ENCODE assay signal across 3 cellular contexts in genomic region chr12:124036117-124037109, GRCh38.
TF ChIP-seq lines count a peak whose summit lies in the region.

No MANE protein-coding gene starts in this region.

TF ChIP-seq in IMR-90, 13 proteins besides CTCF, POLR2A, EP300 and RAD21:
- TF ChIP-seq MAFK (IDR thresholded peaks at IDR 0.05; ENCODE audit: low read depth, low read length) (no peak), FOS (IDR thresholded peaks at IDR 0.05; ENCODE audit: low read depth, low read length) (no peak), CEBPB (IDR thresholded peaks at IDR 0.05; ENCODE audit: low read depth, low read length) (peak; percentile 23; the same call in 1 of the 2 replicates), RFX5 (IDR thresholded peaks at IDR 0.05; ENCODE audit: low read depth, low read length) (no peak), NFE2L2 (IDR thresholded peaks at IDR 0.05; ENCODE audit: low read depth, low read length) (no peak), MXI1 (IDR thresholded peaks at IDR 0.05; ENCODE audit: borderline replicate concordance, low read depth, low read length) (no peak), CHD1 (IDR thresholded peaks at IDR 0.05; ENCODE audit: low read depth, low read length) (no peak), BHLHE40 (IDR thresholded peaks at IDR 0.05; ENCODE audit: low read depth, low read length) (no peak), SMC3 (IDR thresholded peaks at IDR 0.05; ENCODE audit: low read depth, low read length) (peak; percentile 88)
- TF ChIP-seq, protein P1, sequence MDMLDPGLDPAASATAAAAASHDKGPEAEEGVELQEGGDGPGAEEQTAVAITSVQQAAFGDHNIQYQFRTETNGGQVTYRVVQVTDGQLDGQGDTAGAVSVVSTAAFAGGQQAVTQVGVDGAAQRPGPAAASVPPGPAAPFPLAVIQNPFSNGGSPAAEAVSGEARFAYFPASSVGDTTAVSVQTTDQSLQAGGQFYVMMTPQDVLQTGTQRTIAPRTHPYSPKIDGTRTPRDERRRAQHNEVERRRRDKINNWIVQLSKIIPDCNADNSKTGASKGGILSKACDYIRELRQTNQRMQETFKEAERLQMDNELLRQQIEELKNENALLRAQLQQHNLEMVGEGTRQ (IDR thresholded peaks at IDR 0.05; ENCODE audit: low read depth, low read length) = no peak

TF ChIP-seq in SK-N-SH, 30 proteins besides CTCF, POLR2A, EP300 and RAD21:
- TF ChIP-seq SMC3 (IDR thresholded peaks at IDR 0.05; ENCODE audit: low read depth, low read length) (peak; percentile 83), YY1 (IDR thresholded peaks at IDR 0.05; ENCODE audit: low read depth) (peak; percentile 87; the same call in 1 of the 2 replicates), RFX5 (IDR thresholded peaks at IDR 0.05; ENCODE audit: low read length) (no peak)

TF ChIP-seq in GM12878, 131 proteins besides CTCF, POLR2A, EP300 and RAD21:
- TF ChIP-seq, protein P2, sequence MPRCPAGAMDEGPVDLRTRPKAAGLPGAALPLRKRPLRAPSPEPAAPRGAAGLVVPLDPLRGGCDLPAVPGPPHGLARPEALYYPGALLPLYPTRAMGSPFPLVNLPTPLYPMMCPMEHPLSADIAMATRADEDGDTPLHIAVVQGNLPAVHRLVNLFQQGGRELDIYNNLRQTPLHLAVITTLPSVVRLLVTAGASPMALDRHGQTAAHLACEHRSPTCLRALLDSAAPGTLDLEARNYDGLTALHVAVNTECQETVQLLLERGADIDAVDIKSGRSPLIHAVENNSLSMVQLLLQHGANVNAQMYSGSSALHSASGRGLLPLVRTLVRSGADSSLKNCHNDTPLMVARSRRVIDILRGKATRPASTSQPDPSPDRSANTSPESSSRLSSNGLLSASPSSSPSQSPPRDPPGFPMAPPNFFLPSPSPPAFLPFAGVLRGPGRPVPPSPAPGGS (IDR thresholded peaks at IDR 0.05; ENCODE audit: borderline replicate concordance, insufficient read depth, low read depth, low read length, poor library complexity, severe bottlenecking) = peak; percentile 79
- TF ChIP-seq POLR2AphosphoS5 (IDR thresholded peaks at IDR 0.05; ENCODE audit: low read length) = no peak
- TF ChIP-seq NFIC (IDR thresholded peaks at IDR 0.05; ENCODE audit: low read depth, low read length) = 0 out of 2 replicates have a peak, but pooled peaks have one; percentile 45
- TF ChIP-seq YY1 (IDR thresholded peaks at IDR 0.05; ENCODE audit: low read depth, low read length) = peak; percentile 97
- 0 out of 2 replicates have a peak, but pooled peaks have one; percentile 39 for TF ChIP-seq RB1 (IDR thresholded peaks at IDR 0.05; ENCODE audit: borderline replicate concordance)
- peak; percentile 98 for TF ChIP-seq SMC3 (IDR thresholded peaks at IDR 0.05; ENCODE audit: borderline replicate concordance, low read length)
- TF ChIP-seq, protein P3, sequence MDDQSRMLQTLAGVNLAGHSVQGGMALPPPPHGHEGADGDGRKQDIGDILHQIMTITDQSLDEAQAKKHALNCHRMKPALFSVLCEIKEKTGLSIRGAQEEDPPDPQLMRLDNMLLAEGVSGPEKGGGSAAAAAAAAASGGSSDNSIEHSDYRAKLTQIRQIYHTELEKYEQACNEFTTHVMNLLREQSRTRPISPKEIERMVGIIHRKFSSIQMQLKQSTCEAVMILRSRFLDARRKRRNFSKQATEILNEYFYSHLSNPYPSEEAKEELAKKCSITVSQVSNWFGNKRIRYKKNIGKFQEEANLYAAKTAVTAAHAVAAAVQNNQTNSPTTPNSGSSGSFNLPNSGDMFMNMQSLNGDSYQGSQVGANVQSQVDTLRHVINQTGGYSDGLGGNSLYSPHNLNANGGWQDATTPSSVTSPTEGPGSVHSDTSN (IDR thresholded peaks at IDR 0.05; ENCODE audit: insufficient replicate concordance, low read depth, low read length) = peak; percentile 21
- TF ChIP-seq BMI1 (IDR thresholded peaks at IDR 0.05; ENCODE audit: borderline replicate concordance) = no peak
- TF ChIP-seq CREB1 (IDR thresholded peaks at IDR 0.05; ENCODE audit: low read depth) = 0 out of 2 replicates have a peak, but pooled peaks have one; percentile 9
